8 cellular contexts compared by ENCODE assay signal in genomic region chr15:99105516-99106341, GRCh38. TPM values are rescaled to one million over a fixed set of nuclear protein-coding genes. Genes with fewer than 3 reads are reported as not detected.
DNase-seq lines count a peak whose midpoint lies in the region; ATAC-seq, FAIRE-seq and TF ChIP-seq lines count a peak whose summit lies in the region.

No MANE protein-coding gene starts in this region.

- TF ChIP-seq CTCF in AG09309 (IDR thresholded peaks at IDR 0.05; ENCODE audit: control insufficient read depth, insufficient read depth, low read depth, low read length, missing control alignments) (no peak), bronchial epithelial cell (IDR thresholded peaks at IDR 0.05; ENCODE audit: insufficient read depth, low read length, severe bottlenecking) (peak; percentile 11)

- ATAC-seq in GM18907 (IDR thresholded peaks at IDR 0.05; ENCODE audit: unreplicated experiment) (peak; percentile 59), HG03135 (IDR thresholded peaks at IDR 0.05; ENCODE audit: unreplicated experiment) (peak; percentile 39)

- no peak for FAIRE-seq in bronchial epithelial cell (lab: Jason Lieb, UNC)

- H3K36me3 ChIP-seq in bronchial epithelial cell (ENCODE audit: control insufficient read depth, insufficient read depth, low read length) = no peaks in the 10 kb centered on the region

- DNase-seq in AG09309 (ENCODE audit: low read depth) (no peak), RPMI8226 (peak; percentile 92), bronchial epithelial cell (ENCODE audit: low read depth) (peak; percentile 23), kidney tubule cell (ENCODE audit: low spot score) (peak; percentile 64), dedifferentiated amniotic fluid mesenchymal stem cell (ENCODE audit: extremely low spot score) (no peak)
- peak; percentile 23 for DNase-seq in stimulated activated CD4-positive, alpha-beta T cell treated with anti-CD3 and anti-CD28 coated beads, Interleukin-12 subunit alpha, Interleukin-12 subunit beta, amount 100 ng/mL, for 4 hours

- H3K4me3 ChIP-seq in AG09309 (ENCODE audit: control insufficient read depth, low read depth, low read length) = peak overlapping the region; percentile 50
- H3K4me3 ChIP-seq in bronchial epithelial cell (ENCODE audit: low read depth, low read length) = peak overlapping the region; percentile 32

- H3K27me3 ChIP-seq in bronchial epithelial cell (ENCODE audit: control insufficient read depth, insufficient read depth, low read length) = peaks cover 2% of the 10 kb centered on the region

RNA-seq across cellular contexts. Expression of gene SYNM, which starts 0.8 kb away (rescaled TPM):
- 0.26 and 0.38 TPM in 2 replicates for total RNA-seq in bronchial epithelial cell

Comparison
In these comparisons a context has a peak if more than half of its experiments do, and no peak if none do; other contexts are left out.
1. DNase-seq: peak in RPMI8226 (single experiment), bronchial epithelial cell (single experiment), kidney tubule cell (single experiment) and stimulated activated CD4-positive, alpha-beta T cell treated with anti-CD3 and anti-CD28 coated beads, Interleukin-12 subunit alpha, Interleukin-12 subunit beta, amount 100 ng/mL, for 4 hours (single experiment); none in AG09309 (single experiment) and dedifferentiated amniotic fluid mesenchymal stem cell (single experiment).